Comparison of ENCODE assay signal across 1 cellular context in genomic region chr10:73096452-73097304, GRCh38.
A peak's percentile ranks its signal among the peaks of the same experiment; 100 is the strongest.
TF ChIP-seq lines count a peak whose summit lies in the region.

Gene P4HA1 (minus strand): TSS chr10:73096866. CDS start chr10:73074883, 21,983 bp downstream.

TF ChIP-seq in HepG2, 621 proteins besides CTCF, POLR2A, EP300 and RAD21 (continued from another document and continues in another):
- no peak for TF ChIP-seq GMEB2 (CRISPR knock-in tag; IDR thresholded peaks at IDR 0.05; ENCODE audit: low read depth)
- no peak for TF ChIP-seq ZNF724P (CRISPR knock-in tag; IDR thresholded peaks at IDR 0.05; ENCODE audit: borderline replicate concordance)
- peak; percentile 77 for TF ChIP-seq ZNF335 (CRISPR knock-in tag; IDR thresholded peaks at IDR 0.05)
- peak; percentile 70; the same call in 1 of the 2 replicates for TF ChIP-seq HNRNPL (IDR thresholded peaks at IDR 0.05; ENCODE audit: low read depth, low read length)
- TF ChIP-seq MEF2D (CRISPR knock-in tag; IDR thresholded peaks at IDR 0.05) = peak; percentile 89
- TF ChIP-seq ZNF644 (CRISPR knock-in tag; IDR thresholded peaks at IDR 0.05; ENCODE audit: low read depth) = no peak
- peak; percentile 94 for TF ChIP-seq ZGPAT (CRISPR knock-in tag; IDR thresholded peaks at IDR 0.05)
- no peak; the same call in 1 of the 2 replicates for TF ChIP-seq ZNF292 (CRISPR knock-in tag; IDR thresholded peaks at IDR 0.05; ENCODE audit: borderline replicate concordance, low read depth)
- TF ChIP-seq ZNF768 (CRISPR knock-in tag; IDR thresholded peaks at IDR 0.05) = peak; percentile 76; the same call in 1 of the 2 replicates
- no peak for TF ChIP-seq USF2 (IDR thresholded peaks at IDR 0.05; ENCODE audit: low read depth, low read length)
- no peak for TF ChIP-seq USF2 (CRISPR knock-in tag; IDR thresholded peaks at IDR 0.05; ENCODE audit: borderline replicate concordance)
- no peak for TF ChIP-seq NPAS2 (CRISPR knock-in tag; IDR thresholded peaks at IDR 0.05; ENCODE audit: borderline replicate concordance)
- TF ChIP-seq MLLT10 (CRISPR knock-in tag; IDR thresholded peaks at IDR 0.05) = no peak
- TF ChIP-seq NR2C2 (CRISPR knock-in tag; IDR thresholded peaks at IDR 0.05; ENCODE audit: borderline replicate concordance) = peak; percentile 57; the same call in 1 of the 2 replicates
- no peak for TF ChIP-seq TRIM24 (CRISPR knock-in tag; IDR thresholded peaks at IDR 0.05)
- TF ChIP-seq ZNF143 (CRISPR knock-in tag; IDR thresholded peaks at IDR 0.05) = peak; percentile 51; the same call in 1 of the 2 replicates
- no peak for TF ChIP-seq NCOA5 (CRISPR knock-in tag; IDR thresholded peaks at IDR 0.05)
- no peak for TF ChIP-seq EZH2 (conservative IDR thresholded peaks at IDR 0.05; ENCODE audit: low read depth, low read length)
- 0 out of 2 replicates have a peak, but pooled peaks have one; percentile 20 for TF ChIP-seq ZNF3 (CRISPR knock-in tag; IDR thresholded peaks at IDR 0.05)
- peak; percentile 74; the same call in 1 of the 2 replicates for TF ChIP-seq ZNF225 (CRISPR knock-in tag; IDR thresholded peaks at IDR 0.05)
- peak; percentile 60 for TF ChIP-seq SOX5 (CRISPR knock-in tag; IDR thresholded peaks at IDR 0.05; ENCODE audit: borderline replicate concordance)
- no peak for TF ChIP-seq ZNF570 (CRISPR knock-in tag; IDR thresholded peaks at IDR 0.05; ENCODE audit: borderline replicate concordance)
- 0 out of 2 replicates have a peak, but pooled peaks have one; percentile 58 for TF ChIP-seq ATF5 (CRISPR knock-in tag; IDR thresholded peaks at IDR 0.05; ENCODE audit: low read depth)
- TF ChIP-seq BCL3 (CRISPR knock-in tag; IDR thresholded peaks at IDR 0.05) = peak; percentile 80
- no peak for TF ChIP-seq U2AF2 (IDR thresholded peaks at IDR 0.05; ENCODE audit: low read depth, low read length)
- 0 out of 2 replicates have a peak, but pooled peaks have one; percentile 59 for TF ChIP-seq SMYD3 (CRISPR knock-in tag; IDR thresholded peaks at IDR 0.05)
- TF ChIP-seq NONO (IDR thresholded peaks at IDR 0.05) = no peak
- peak; percentile 94 for TF ChIP-seq NONO (CRISPR knock-in tag; conservative IDR thresholded peaks at IDR 0.05)
- TF ChIP-seq ZNF280B (CRISPR knock-in tag; IDR thresholded peaks at IDR 0.05; ENCODE audit: borderline replicate concordance) = peak; percentile 81; the same call in 1 of the 2 replicates
- TF ChIP-seq CBX2 (IDR thresholded peaks at IDR 0.05; ENCODE audit: low read depth, low read length) = no peak
- TF ChIP-seq CBX2 (CRISPR knock-in tag; IDR thresholded peaks at IDR 0.05; ENCODE audit: low read depth) = no peak
- TF ChIP-seq PBX2 (CRISPR knock-in tag; IDR thresholded peaks at IDR 0.05) = no peak
- TF ChIP-seq ZSCAN31 (CRISPR knock-in tag; IDR thresholded peaks at IDR 0.05; ENCODE audit: low read depth) = peak; percentile 95
- TF ChIP-seq DZIP1 (CRISPR knock-in tag; IDR thresholded peaks at IDR 0.05) = no peak
- TF ChIP-seq ZFP62 (CRISPR knock-in tag; IDR thresholded peaks at IDR 0.05) = no peak
- TF ChIP-seq ZBTB44 (CRISPR knock-in tag; IDR thresholded peaks at IDR 0.05) = peak; percentile 82; the same call in 1 of the 2 replicates
- TF ChIP-seq RXRB (CRISPR knock-in tag; IDR thresholded peaks at IDR 0.05; ENCODE audit: borderline replicate concordance) = peak; percentile 75
- peak; percentile 86; the same call in 1 of the 2 replicates for TF ChIP-seq ZNF670 (CRISPR knock-in tag; IDR thresholded peaks at IDR 0.05; ENCODE audit: borderline replicate concordance)
- TF ChIP-seq AFF4 (CRISPR knock-in tag; IDR thresholded peaks at IDR 0.05) = peak; percentile 87
- TF ChIP-seq ZNF431 (CRISPR knock-in tag; IDR thresholded peaks at IDR 0.05; ENCODE audit: borderline replicate concordance, low read depth) = peak; percentile 96
- TF ChIP-seq TBP (CRISPR knock-in tag; IDR thresholded peaks at IDR 0.05) = 0 out of 2 replicates have a peak, but pooled peaks have one; percentile 61
- TF ChIP-seq GFI1 (CRISPR knock-in tag; IDR thresholded peaks at IDR 0.05; ENCODE audit: borderline replicate concordance) = peak; percentile 81
- TF ChIP-seq CHD2 (IDR thresholded peaks at IDR 0.05; ENCODE audit: low read depth, low read length) = peak; percentile 31; the same call in 1 of the 2 replicates
- TF ChIP-seq ZNF24 (IDR thresholded peaks at IDR 0.05) = no peak
- TF ChIP-seq HDAC6 (IDR thresholded peaks at IDR 0.05; ENCODE audit: low read depth, low read length) = no peak
- peak; percentile 89 for TF ChIP-seq ZFP90 (CRISPR knock-in tag; IDR thresholded peaks at IDR 0.05; ENCODE audit: borderline replicate concordance)
